Comparison of ENCODE assay signal across 8 cellular contexts in the genomic region with DNA sequence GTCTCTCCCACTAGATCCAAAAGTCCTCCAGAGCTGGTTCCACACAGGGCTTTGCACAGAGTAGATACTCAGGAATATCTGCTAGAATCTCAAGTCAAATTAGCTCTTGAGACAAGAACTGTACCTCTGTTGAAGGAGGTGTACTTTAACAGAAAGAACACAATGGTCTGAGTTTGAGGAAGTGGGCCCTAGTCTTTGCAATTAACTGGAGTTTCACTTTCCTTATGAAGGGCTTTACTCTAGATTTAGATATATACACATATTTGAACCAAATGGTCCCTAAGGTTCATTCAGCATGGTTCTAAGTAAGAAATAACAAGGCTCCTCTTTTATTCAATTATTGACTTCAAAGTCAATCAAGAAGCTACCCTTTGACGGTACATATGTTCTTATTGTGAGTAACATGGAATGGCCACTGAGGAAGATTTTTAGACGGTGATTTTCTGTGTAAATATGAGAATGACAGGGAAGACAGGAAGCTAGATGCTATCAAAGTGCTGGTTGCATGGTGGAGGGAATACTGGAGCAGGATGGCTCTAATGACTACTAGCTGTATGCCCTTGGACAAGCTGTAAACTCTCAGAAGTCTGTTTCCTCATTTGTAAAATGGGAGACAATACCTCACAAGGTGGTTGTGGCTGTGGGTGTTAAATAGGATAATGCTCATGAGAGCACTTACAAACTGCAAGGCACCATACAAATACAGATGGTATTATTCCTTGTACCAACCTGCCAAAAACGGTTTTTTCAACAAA.
A peak's percentile ranks its signal among the peaks of the same experiment; 100 is the strongest.
DNase-seq lines count a peak whose midpoint lies in the region; ATAC-seq and TF ChIP-seq lines count a peak whose summit lies in the region.

No MANE protein-coding gene starts in this region.

- H4K91ac ChIP-seq in trophoblast cell (ENCODE audit: low read depth, low read length): no peak overlapping the region

- H3K9ac ChIP-seq in trophoblast cell (ENCODE audit: low read length): no peak overlapping the region

- H3K27ac Mint-ChIP-seq in T-helper 17 cell (peak overlapping the region; percentile 85), HFFc6 (no peak overlapping the region)

- no peak overlapping the region for H3K18ac ChIP-seq in trophoblast cell (ENCODE audit: low read length)

- no peak overlapping the region for H2AFZ ChIP-seq in trophoblast cell (ENCODE audit: insufficient read depth, low read length, poor library complexity)

- TF ChIP-seq CTCF in heart right ventricle (IDR thresholded peaks at IDR 0.05) (no peak), HFFc6 (IDR thresholded peaks at IDR 0.05) (no peak)

- H2BK12ac ChIP-seq in trophoblast cell (ENCODE audit: low read length): no peak overlapping the region

- H3K9me3 Mint-ChIP-seq in HFFc6: no peaks in the 10 kb centered on the region

- H3K4me2 ChIP-seq in trophoblast cell (ENCODE audit: low read length): no peak overlapping the region

- no peaks in the 10 kb centered on the region for H3K27me3 Mint-ChIP-seq in T-helper 17 cell
- H3K27me3 Mint-ChIP-seq in HFFc6 (ENCODE audit: insufficient read depth): peaks cover 3% of the 10 kb centered on the region; the same call in 1 of the 2 replicates

- WGBS in heart right ventricle, 2 donors: 77 to 80% methylated on average over 3 of the region's 3 CpGs
- no CpG with 5 or more reads among the region's 3 CpGs for WGBS in trophoblast cell (ENCODE audit: extremely low coverage, insufficient coverage, insufficient read length)

- no peaks in the 10 kb centered on the region for H3K79me1 ChIP-seq in trophoblast cell (ENCODE audit: low read length)

- no peaks in the 10 kb centered on the region for H3K36me3 Mint-ChIP-seq in T-helper 17 cell (ENCODE audit: low read depth)
- H3K36me3 Mint-ChIP-seq in HFFc6 (ENCODE audit: low read depth): no peaks in the 10 kb centered on the region

- no peaks in the 10 kb centered on the region for H3K9me3 ChIP-seq in heart right ventricle
- no peaks in the 10 kb centered on the region for H3K9me3 ChIP-seq in T-helper 17 cell (ENCODE audit: control insufficient read depth, low read length, poor library complexity, severe bottlenecking)
- no peaks in the 10 kb centered on the region for H3K9me3 ChIP-seq in trophoblast cell (ENCODE audit: insufficient read depth, low read depth, low read length)

- H3K4ac ChIP-seq in trophoblast cell (ENCODE audit: low read depth, low read length): no peak overlapping the region

- H4K12ac ChIP-seq in trophoblast cell (ENCODE audit: low read depth, low read length): no peak overlapping the region

- H3K4me1 ChIP-seq in heart right ventricle (peaks cover 0 to 44% (median 23%) of the 10 kb centered on the region in 9 donors), trophoblast cell (ENCODE audit: control insufficient read depth in 1 of 2, insufficient read depth in 2 of 2, low read length in 2 of 2) (peaks cover 3 to 4% of the 10 kb centered on the region in 2 experiments)

- H3K4me1 Mint-ChIP-seq in T-helper 17 cell (peaks cover 25% of the 10 kb centered on the region), HFFc6 (ENCODE audit: low read depth) (peaks cover 49% of the 10 kb centered on the region)

- H3K4me3 Mint-ChIP-seq in T-helper 17 cell (peak overlapping the region; percentile 77), HFFc6 (no peak overlapping the region)

- no peaks in the 10 kb centered on the region for H3K79me2 ChIP-seq in trophoblast cell (ENCODE audit: control insufficient read depth, insufficient read depth, low read length, poor library complexity)

- H3K14ac ChIP-seq in trophoblast cell (ENCODE audit: low read length): no peak overlapping the region

- DNase-seq in heart right ventricle (no peak), Right ventricle myocardium inferior (ENCODE audit: missing footprints) (no peak), T-helper 17 cell (no peak), trophoblast cell (peak; percentile 78 to 89), activated gamma-delta T cell treated with Interleukin-2 at 50 U/mL for 16 hours (no peak), HFFc6 (no peak), sciatic nerve (ENCODE audit: low spot score) (no peak)

- peak overlapping the region in 4 of 10 donors; percentile 3 to 19 (median 12) for H3K4me3 ChIP-seq in heart right ventricle
- H3K4me3 ChIP-seq in trophoblast cell (ENCODE audit: low read depth, low read length): no peak overlapping the region

- no peak overlapping the region for H3K23ac ChIP-seq in trophoblast cell (ENCODE audit: low read length)

- H2BK120ac ChIP-seq in trophoblast cell (ENCODE audit: insufficient read depth, low read length, poor library complexity): no peak overlapping the region

- peak overlapping the region in 6 of 10 donors; percentile 9 to 85 (median 43) for H3K27ac ChIP-seq in heart right ventricle
- H3K27ac ChIP-seq in trophoblast cell (ENCODE audit: low read depth, low read length): no peak overlapping the region

- no peaks in the 10 kb centered on the region for H3K27me3 ChIP-seq in heart right ventricle
- H3K27me3 ChIP-seq in trophoblast cell (ENCODE audit: insufficient read depth, low read length): no peaks in the 10 kb centered on the region

- H4K8ac ChIP-seq in trophoblast cell (ENCODE audit: low read depth, low read length): no peak overlapping the region

- intact Hi-C loops in heart right ventricle (cut with DNase I): loop anchor here in 2 of 10 donors (10.0 kb wide), 1 partner anchor 52 kb away; no protein-coding TSS in a partner anchor
- intact Hi-C loops in Right ventricle myocardium inferior (cut with DNase I): no loop called here
- intact Hi-C loops in sciatic nerve (cut with DNase I): no loop called here

- no peak overlapping the region for H2BK5ac ChIP-seq in trophoblast cell (ENCODE audit: low read depth, low read length, poor library complexity)

- H3K36me3 ChIP-seq in heart right ventricle (no peaks in the 10 kb centered on the region), trophoblast cell (ENCODE audit: control insufficient read depth in 1 of 2, insufficient read depth in 2 of 2, low read length in 2 of 2) (no peaks in the 10 kb centered on the region)

- no peak overlapping the region for H2AK5ac ChIP-seq in trophoblast cell (ENCODE audit: low read length)

- peak in 3 of 8 donors; percentile 43 to 61 (median 48) for ATAC-seq in heart right ventricle
- no peak for ATAC-seq in Right ventricle myocardium inferior
- peak; percentile 68 for ATAC-seq in HG03097 (IDR thresholded peaks at IDR 0.05; ENCODE audit: low FRiP score, unreplicated experiment)
- ATAC-seq in T-helper 17 cell: peak; percentile 61
- no peak for ATAC-seq in sciatic nerve

Comparison
In these comparisons a context has a peak if more than half of its experiments do, and no peak if none do; other contexts are left out.
1. ATAC-seq: peak in HG03097 (single experiment) and T-helper 17 cell (single experiment); none in Right ventricle myocardium inferior (single experiment) and sciatic nerve (single experiment).
2. DNase-seq: peak in trophoblast cell (2 of 2); none in heart right ventricle (0 of 2), Right ventricle myocardium inferior (single experiment), T-helper 17 cell (0 of 3), activated gamma-delta T cell treated with Interleukin-2 at 50 U/mL for 16 hours (single experiment), HFFc6 (single experiment) and sciatic nerve (single experiment).